ENCODE assay signal across 13 cellular contexts in genomic region chr2:37833420-37833819, GRCh38.
A peak's percentile ranks its signal among the peaks of the same experiment; 100 is the strongest.
DNase-seq lines count a peak whose midpoint lies in the region; ATAC-seq lines count a peak whose summit lies in the region.
"Had no signal": no experiment of that assay in that cellular context is flagged by ENCODE, and none has a peak within 500 bp of the region (broad histone marks: within the 10 kb centered on the region; RNA-seq: fewer than 3 reads in every experiment).

No MANE protein-coding gene starts in this region.

- peak; percentile 75 for ATAC-seq in HG02798 (IDR thresholded peaks at IDR 0.05; ENCODE audit: poor library complexity, unreplicated experiment)
- ATAC-seq in HG03439 (IDR thresholded peaks at IDR 0.05; ENCODE audit: unreplicated experiment) = no peak

- peak; percentile 21 for DNase-seq in activated T-cell treated with anti-CD3 and anti-CD28 coated beads for 24 hours (ENCODE audit: low read depth)
- no peak for DNase-seq in activated T-cell treated with anti-CD3 and anti-CD28 coated beads for 4 hours
- peak; percentile 73 to 80 for DNase-seq in activated T-cell treated with anti-CD3 and anti-CD28 coated beads, Interleukin-2, amount 50 U/mL, for 48 hours
- DNase-seq in stimulated activated CD8-positive, alpha-beta memory T cell treated with anti-CD3 and anti-CD28 coated beads, Interleukin-12 subunit alpha, Interleukin-12 subunit beta, amount 100 ng/mL, for 4 hours (ENCODE audit: low read depth) = peak; percentile 40
- no peak for DNase-seq in GM19240 (ENCODE audit: insufficient read length, low spot score)
- DNase-seq in DMS53 treated with DMSO at 0.1 percent for 48 hours (lab: John Stamatoyannopoulos, UW; ENCODE audit: unreplicated experiment) = no peak
- DNase-seq: activated naive CD8-positive, alpha-beta T cell treated with anti-CD3 and anti-CD28 coated beads, Interleukin-2, amount 10 ng/mL, durations not matched to agents 7 days and 5 days; DMS79; NCI-H1105 treated with DMSO at 0.1 percent for 48 hours; NCI-H446; uterus had no signal

Comparison
In these comparisons a context has a peak if more than half of its experiments do, and no peak if none do; other contexts are left out.
1. DNase-seq: peak in activated T-cell treated with anti-CD3 and anti-CD28 coated beads for 24 hours (single experiment), activated T-cell treated with anti-CD3 and anti-CD28 coated beads, Interleukin-2, amount 50 U/mL, for 48 hours (2 of 2) and stimulated activated CD8-positive, alpha-beta memory T cell treated with anti-CD3 and anti-CD28 coated beads, Interleukin-12 subunit alpha, Interleukin-12 subunit beta, amount 100 ng/mL, for 4 hours (single experiment); none in activated T-cell treated with anti-CD3 and anti-CD28 coated beads for 4 hours (single experiment), GM19240 (single experiment) and DMS53 treated with DMSO at 0.1 percent for 48 hours (single experiment).